17 cellular contexts compared by ENCODE assay signal in genomic region chr6:81565071-81565470, GRCh38.
"Had no signal": no experiment of that assay in that cellular context is flagged by ENCODE, and none has a peak within 500 bp of the region (broad histone marks: within the 10 kb centered on the region; RNA-seq: fewer than 3 reads in every experiment).

No MANE protein-coding gene starts in this region.

- H3K36me3 Mint-ChIP-seq: naive thymus-derived CD4-positive, alpha-beta T cell had no signal

- H3K27ac ChIP-seq: gastroesophageal sphincter, neutrophil, right lobe of liver, upper lobe of right lung, WERI-Rb-1 had no signal

- H3K4me3 ChIP-seq: gastroesophageal sphincter, right lobe of liver, upper lobe of right lung had no signal

- ATAC-seq: activated naive CD8-positive, alpha-beta T cell treated with anti-CD3 and anti-CD28 coated beads, Interleukin-2, amount 50 U/mL, for 24 hours; gastroesophageal sphincter; naive thymus-derived CD4-positive, alpha-beta T cell; right lobe of liver; upper lobe of right lung had no signal

- H3K9me3 ChIP-seq: gastroesophageal sphincter, neutrophil, right lobe of liver, upper lobe of right lung had no signal

- DNase-seq: activated CD4-positive, alpha-beta T cell treated with anti-CD3 and anti-CD28 coated beads for 4 hours; activated naive CD4-positive, alpha-beta T cell treated with Interleukin-2 at 50 U/mL for 16 hours; activated naive CD8-positive, alpha-beta T cell treated with anti-CD3 and anti-CD28 coated beads, Interleukin-2, amount 50 U/mL, for 24 hours; cortex of kidney; effector CD8-positive, alpha-beta T cell; midbrain; naive thymus-derived CD4-positive, alpha-beta T cell; right lobe of liver; stimulated activated CD4-positive, alpha-beta T cell treated with anti-CD3 and anti-CD28 coated beads, Interleukin-12 subunit alpha, Interleukin-12 subunit beta, amount 100 ng/mL, for 4 hours; T1000; upper lobe of right lung; WERI-Rb-1 had no signal

- H3K27me3 ChIP-seq: gastroesophageal sphincter, neutrophil, right lobe of liver, upper lobe of right lung had no signal

- H3K4me3 Mint-ChIP-seq: activated naive CD8-positive, alpha-beta T cell treated with anti-CD3 and anti-CD28 coated beads, Interleukin-2, amount 50 U/mL, for 24 hours; central memory CD8-positive, alpha-beta T cell; naive thymus-derived CD4-positive, alpha-beta T cell; stimulated activated naive CD8-positive, alpha-beta T cell treated with anti-CD3 and anti-CD28 coated beads, Interleukin-15, Interleukin-2, amounts not matched to agents 100 ng/mL and 50 ng/mL, for 24 hours had no signal

- H3K4me1 ChIP-seq: upper lobe of right lung had no signal

- H3K4me1 Mint-ChIP-seq: activated naive CD8-positive, alpha-beta T cell treated with anti-CD3 and anti-CD28 coated beads, Interleukin-2, amount 50 U/mL, for 24 hours; central memory CD8-positive, alpha-beta T cell had no signal

- H3K27me3 Mint-ChIP-seq: activated naive CD8-positive, alpha-beta T cell treated with anti-CD3 and anti-CD28 coated beads, Interleukin-2, amount 50 U/mL, for 24 hours; central memory CD8-positive, alpha-beta T cell; naive thymus-derived CD4-positive, alpha-beta T cell; progenitor cell of endocrine pancreas; stimulated activated naive CD8-positive, alpha-beta T cell treated with anti-CD3 and anti-CD28 coated beads, Interleukin-15, Interleukin-2, amounts not matched to agents 100 ng/mL and 50 ng/mL, for 24 hours had no signal

- H3K36me3 ChIP-seq: gastroesophageal sphincter, neutrophil, right lobe of liver, upper lobe of right lung, WERI-Rb-1 had no signal

- H3K27ac Mint-ChIP-seq: activated naive CD8-positive, alpha-beta T cell treated with anti-CD3 and anti-CD28 coated beads, Interleukin-2, amount 50 U/mL, for 24 hours; naive thymus-derived CD4-positive, alpha-beta T cell; progenitor cell of endocrine pancreas; stimulated activated naive CD8-positive, alpha-beta T cell treated with anti-CD3 and anti-CD28 coated beads, Interleukin-15, Interleukin-2, amounts not matched to agents 100 ng/mL and 50 ng/mL, for 24 hours had no signal
